Comparison of ENCODE assay signal across 17 cellular contexts in genomic region chr7:36045275-36045674, GRCh38.
DNase-seq lines count a peak whose midpoint lies in the region; ATAC-seq and TF ChIP-seq lines count a peak whose summit lies in the region.
"Had no signal": no experiment of that assay in that cellular context is flagged by ENCODE, and none has a peak within 500 bp of the region (broad histone marks: within the 10 kb centered on the region; RNA-seq: fewer than 3 reads in every experiment).

No MANE protein-coding gene starts in this region.

- peaks cover 11% of the 10 kb centered on the region for H3K9me1 ChIP-seq in IMR-90 (ENCODE audit: insufficient read depth, low read length)

- dilution Hi-C loops in IMR-90 (cut with HindIII; ENCODE audit: low sequenced_read_pairs, unreplicated experiment) = no loop called here

- peak; percentile 35; the same call in 1 of the 2 replicates for ATAC-seq in IMR-90 (ENCODE audit: low read depth)
- peak; percentile 77 to 85 (median 82) for ATAC-seq in right lobe of liver
- ATAC-seq in GM18498 (IDR thresholded peaks at IDR 0.05; ENCODE audit: unreplicated experiment) = no peak
- no peak for ATAC-seq in GM19395 (IDR thresholded peaks at IDR 0.05; ENCODE audit: unreplicated experiment)
- ATAC-seq: HCT116 had no signal

- DNase-seq in IMR-90 (peak; percentile 56), esophagus muscularis mucosa (ENCODE audit: extremely low spot score) (no peak), right lobe of liver (peak in 1 of 3 donors; percentile 67), suprapubic skin (ENCODE audit: low spot score in 2 of 2) (no peak), GF-D8 (lab: John Stamatoyannopoulos, UW) (no peak), activated T-cell treated with anti-CD3 and anti-CD28 coated beads for 4 hours (no peak)
- DNase-seq: activated CD8-positive, alpha-beta memory T cell treated with anti-CD3 and anti-CD28 coated beads for 24 hours; activated gamma-delta T cell; hippocampal formation; NCI-H146 had no signal

- H2BK5ac ChIP-seq in IMR-90 (ENCODE audit: low read depth, low read length, poor library complexity, severe bottlenecking) = no peak overlapping the region

- H3K79me1 ChIP-seq in IMR-90 (ENCODE audit: low read depth in 1 of 2, low read length in 2 of 2) = no peaks in the 10 kb centered on the region

- H3K27ac ChIP-seq in IMR-90 (ENCODE audit: insufficient read depth, low read length) (peak overlapping the region; percentile 53; the same call in 1 of the 2 replicates), esophagus muscularis mucosa (replicated peaks in 1 of 4) (peak overlapping the region; percentile 11 to 35 (median 27)), right lobe of liver (peak overlapping the region in 2 of 3 donors; percentile 27 to 66), suprapubic skin (peak overlapping the region; percentile 59)
- H3K27ac ChIP-seq: C4-2B, KMS-11, neural progenitor cell, WERI-Rb-1 had no signal

- 40% methylated on average over 1 of the region's 3 CpGs; no CpG with 5 or more reads in 1 of the 2 experiments for WGBS in IMR-90 (ENCODE audit: extremely low coverage in 2 of 2, insufficient read length in 1 of 2), 2 experiments
- 48% methylated on average over 3 of the region's 3 CpGs for WGBS in esophagus muscularis mucosa
- 32% methylated on average over 3 of the region's 3 CpGs for WGBS in right lobe of liver (ENCODE audit: insufficient coverage, low coverage, low lambda C conversion rate, missing lambda C conversion rate)
- WGBS in suprapubic skin = 45% methylated on average over 3 of the region's 3 CpGs

- peak overlapping the region; percentile 59; the same call in 1 of the 2 replicates for H2BK120ac ChIP-seq in IMR-90 (ENCODE audit: low read depth, low read length)

- TF ChIP-seq POLR2A in IMR-90 (IDR thresholded peaks at IDR 0.05; ENCODE audit: low read depth, low read length) = no peak
- no peak for TF ChIP-seq POLR2A in esophagus muscularis mucosa (IDR thresholded peaks at IDR 0.05; ENCODE audit: low read depth)
- no peak for TF ChIP-seq POLR2A in right lobe of liver (IDR thresholded peaks at IDR 0.05)
- no peak for TF ChIP-seq POLR2A in suprapubic skin (IDR thresholded peaks at IDR 0.05)

- H3K56ac ChIP-seq in IMR-90 (ENCODE audit: extremely low read depth, insufficient read depth, low read length) = no peak overlapping the region

- TF ChIP-seq EP300 in esophagus muscularis mucosa (IDR thresholded peaks at IDR 0.05) (no peak), suprapubic skin (IDR thresholded peaks at IDR 0.05) (no peak)

- peak overlapping the region; percentile 66; the same call in 1 of the 2 replicates for H3K4ac ChIP-seq in IMR-90 (ENCODE audit: low read depth, low read length)

- H3K27me3 ChIP-seq in IMR-90 (ENCODE audit: control insufficient read depth, insufficient read depth, low read length) (no peaks in the 10 kb centered on the region), esophagus muscularis mucosa (no peaks in the 10 kb centered on the region), right lobe of liver (no peaks in the 10 kb centered on the region), suprapubic skin (no peaks in the 10 kb centered on the region)
- H3K27me3 ChIP-seq: neural progenitor cell had no signal

- peaks cover 25% of the 10 kb centered on the region for H3K4me1 ChIP-seq in IMR-90 (ENCODE audit: control insufficient read depth, insufficient read depth, low read length)
- H3K4me1 ChIP-seq in esophagus muscularis mucosa = peaks cover 31 to 45% (median 42%) of the 10 kb centered on the region in 4 donors
- peaks cover 0 to 43% (median 8%) of the 10 kb centered on the region in 4 donors for H3K4me1 ChIP-seq in right lobe of liver
- peaks cover 47% of the 10 kb centered on the region for H3K4me1 ChIP-seq in suprapubic skin

- H2BK20ac ChIP-seq in IMR-90 (ENCODE audit: low read depth, low read length) = peak overlapping the region; percentile 75; the same call in 1 of the 2 replicates

- 0 out of 2 replicates have a peak overlapping the region, but pooled peaks have one; percentile 6 for H4K91ac ChIP-seq in IMR-90 (ENCODE audit: insufficient read depth, low read depth, low read length)

- no TSS peak for BruUV-seq in IMR-90 (replicated peaks; lab: Mats Ljungman, UMichigan)

- peak overlapping the region; percentile 73 for H4K5ac ChIP-seq in IMR-90 (ENCODE audit: low read depth, low read length)

- H3K9ac ChIP-seq in IMR-90 (ENCODE audit: low read depth, low read length) = no peak overlapping the region
- H3K9ac ChIP-seq: KMS-11, neural progenitor cell had no signal

- TF ChIP-seq RAD21 in IMR-90 (IDR thresholded peaks at IDR 0.05; ENCODE audit: low read length) = no peak

- in situ Hi-C loops in IMR-90 (cut with MboI; ENCODE audit: low sequenced_read_pairs) = no loop called here

- H2AK5ac ChIP-seq in IMR-90 (ENCODE audit: low read depth, low read length) = peak overlapping the region; percentile 58; the same call in 1 of the 2 replicates

- H2AFZ ChIP-seq in IMR-90 (replicated peaks; ENCODE audit: low read length, poor library complexity) = peak overlapping the region; percentile 44
- H2AFZ ChIP-seq: neural progenitor cell had no signal

- POLR2A ChIA-PET in IMR-90 (lab: Charles Lee; ENCODE audit: unreplicated experiment) = no interaction called here

- H2BK15ac ChIP-seq in IMR-90 (ENCODE audit: low read depth, low read length) = no peak overlapping the region

- no peak overlapping the region for H3K4me2 ChIP-seq in IMR-90 (ENCODE audit: low read depth, low read length)
- H3K4me2 ChIP-seq: KMS-11, neural progenitor cell had no signal

- peak overlapping the region in 1 of 2 experiments; percentile 57; a peak in 1 of 4 replicates for H4K8ac ChIP-seq in IMR-90 (ENCODE audit: low read depth in 2 of 2, low read length in 2 of 2)

- H3K23ac ChIP-seq in IMR-90 (ENCODE audit: low read depth, low read length) = peak overlapping the region; percentile 44; the same call in 1 of the 2 replicates

- no peak overlapping the region for H2AK9ac ChIP-seq in IMR-90 (replicated peaks; ENCODE audit: low read depth, low read length, poor library complexity)

- TF ChIP-seq CTCF in IMR-90 (conservative IDR thresholded peaks at IDR 0.05; ENCODE audit: low read depth, low read length) = no peak
- TF ChIP-seq CTCF in esophagus muscularis mucosa (IDR thresholded peaks at IDR 0.05) = no peak
- TF ChIP-seq CTCF in right lobe of liver (IDR thresholded peaks at IDR 0.05) = no peak
- no peak for TF ChIP-seq CTCF in suprapubic skin (IDR thresholded peaks at IDR 0.05)

- H3K36me3 ChIP-seq in IMR-90 (ENCODE audit: control insufficient read depth, insufficient read depth, low read length) (no peaks in the 10 kb centered on the region), esophagus muscularis mucosa (no peaks in the 10 kb centered on the region), right lobe of liver (no peaks in the 10 kb centered on the region), suprapubic skin (no peaks in the 10 kb centered on the region)
- H3K36me3 ChIP-seq: neural progenitor cell, WERI-Rb-1 had no signal

- 0 out of 2 replicates have a peak overlapping the region, but pooled peaks have one; percentile 74 for H3K14ac ChIP-seq in IMR-90 (replicated peaks; ENCODE audit: low read depth, low read length)

- peak overlapping the region; percentile 86 for H3K18ac ChIP-seq in IMR-90 (ENCODE audit: low read depth, low read length)

- H3K4me3 ChIP-seq in IMR-90 (ENCODE audit: insufficient read depth, low read depth, low read length) = no peak overlapping the region
- H3K4me3 ChIP-seq in esophagus muscularis mucosa = no peak overlapping the region
- H3K4me3 ChIP-seq in right lobe of liver = no peak overlapping the region
- H3K4me3 ChIP-seq in suprapubic skin = no peak overlapping the region
- H3K4me3 ChIP-seq: neural progenitor cell had no signal

- CTCF ChIA-PET in IMR-90 (lab: Yijun Ruan, JAX) = no interaction called here

- no peaks in the 10 kb centered on the region for H4K20me1 ChIP-seq in IMR-90 (ENCODE audit: insufficient read depth, low read length)

- H3K9me3 ChIP-seq in IMR-90 (ENCODE audit: control insufficient read depth, insufficient read depth, low read length) (no peaks in the 10 kb centered on the region), esophagus muscularis mucosa (no peaks in the 10 kb centered on the region), right lobe of liver (no peaks in the 10 kb centered on the region), suprapubic skin (no peaks in the 10 kb centered on the region)

- intact Hi-C loops in IMR-90 (cut with micrococcal nuclease) = loop anchor here (5.0 kb wide), 1 partner anchor 72 kb away; no protein-coding TSS in a partner anchor
- intact Hi-C loops in esophagus muscularis mucosa (cut with DNase I) = no loop called here
- intact Hi-C loops in right lobe of liver (cut with DNase I) = no loop called here

TF ChIP-seq in IMR-90, 13 proteins besides CTCF, POLR2A, EP300 and RAD21:
- TF ChIP-seq MAFK (IDR thresholded peaks at IDR 0.05; ENCODE audit: low read depth, low read length) (no peak), BHLHE40 (IDR thresholded peaks at IDR 0.05; ENCODE audit: low read depth, low read length) (peak; percentile 23; the same call in 1 of the 2 replicates)

Comparison
In these comparisons a context has a peak if more than half of its experiments do, and no peak if none do; other contexts are left out.
1. ATAC-seq: peak in IMR-90 (single experiment) and right lobe of liver (4 of 4); none in GM18498 (single experiment) and GM19395 (single experiment).
2. Peak in every context shown above with its lines, with median percentiles within 50 percentile points of each other: H3K27ac ChIP-seq.